ENCODE assay signal across 8 cellular contexts in the genomic region with DNA sequence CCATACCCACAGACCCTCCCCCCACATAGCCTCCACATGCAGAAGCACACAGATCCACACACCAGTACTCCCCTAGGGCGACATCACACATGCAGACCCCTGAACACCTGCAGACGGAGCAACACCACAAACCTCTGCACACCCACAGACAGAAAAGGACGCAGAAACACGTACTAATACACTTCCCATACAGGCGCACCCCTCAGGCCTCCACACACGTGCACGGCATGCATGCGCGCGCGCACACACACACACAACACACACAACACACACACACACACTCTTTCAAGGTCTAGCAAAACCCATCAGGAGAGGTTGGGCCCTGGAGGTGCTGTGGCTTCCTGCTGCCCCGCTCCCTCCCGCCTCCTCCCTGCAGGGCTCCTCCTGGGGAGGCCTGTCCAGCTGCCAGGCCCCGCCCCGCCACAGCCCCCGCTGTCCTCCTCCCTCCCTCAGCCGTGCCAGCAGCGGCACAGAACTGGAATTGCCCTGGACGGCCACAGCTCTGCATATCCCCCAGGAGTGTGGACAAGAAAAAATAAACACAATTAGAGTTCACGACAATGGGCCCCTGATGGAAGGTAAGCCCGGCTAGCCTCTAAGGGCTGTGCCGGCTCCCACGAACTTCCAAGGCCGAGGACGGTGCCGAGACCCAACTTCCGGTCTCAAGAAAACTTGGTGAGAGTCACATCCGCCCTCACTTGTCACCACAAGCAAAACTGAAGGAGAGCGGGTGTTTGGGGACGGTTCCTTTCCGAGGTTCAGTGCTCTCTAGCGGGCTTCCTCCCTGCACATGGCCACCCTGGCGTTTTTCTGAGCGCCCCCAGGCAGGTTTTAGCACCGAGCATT. TPM values are rescaled to one million over a fixed set of nuclear protein-coding genes. Genes with fewer than 3 reads are reported as not detected.
DNase-seq lines count a peak whose midpoint lies in the region; ATAC-seq, FAIRE-seq and TF ChIP-seq lines count a peak whose summit lies in the region.

No MANE protein-coding gene starts in this region.

- H3K4me1 ChIP-seq in A549 (peaks cover 52% of the 10 kb centered on the region), duodenal mucosa (ENCODE audit: control insufficient read depth in 1 of 2, insufficient read depth in 2 of 2, low read length in 2 of 2) (peaks cover 40 to 44% of the 10 kb centered on the region in 2 donors), lower lobe of right lung (peaks cover 61% of the 10 kb centered on the region)

- intact Hi-C loops in lower lobe of right lung (cut with DNase I) = loop anchor here (10.0 kb wide), 2 partner anchors 45 to 265 kb away; no protein-coding TSS in a partner anchor

- TF ChIP-seq POLR2A in A549 (IDR thresholded peaks at IDR 0.05; ENCODE audit: low read length) = peak; percentile 48
- peak; percentile 76 for TF ChIP-seq POLR2A in GM18526 (IDR thresholded peaks at IDR 0.05; ENCODE audit: extremely low read depth, insufficient read length)

- H3K27me3 ChIP-seq in duodenal mucosa (ENCODE audit: control insufficient read depth in 1 of 2, insufficient read depth in 2 of 2, low read length in 2 of 2) = no peaks in the 10 kb centered on the region
- no peaks in the 10 kb centered on the region for H3K27me3 ChIP-seq in lower lobe of right lung (ENCODE audit: low read depth)

- no peaks in the 10 kb centered on the region for H3K9me3 ChIP-seq in A549
- H3K9me3 ChIP-seq in duodenal mucosa (ENCODE audit: control insufficient read depth in 1 of 2, low read length in 2 of 2) = no peaks in the 10 kb centered on the region
- no peaks in the 10 kb centered on the region for H3K9me3 ChIP-seq in lower lobe of right lung

- H3K9ac ChIP-seq in duodenal mucosa (ENCODE audit: low read depth in 1 of 2, low read length in 2 of 2) = peak overlapping the region; percentile 79 to 91

- no peak for TF ChIP-seq EP300 in A549 (IDR thresholded peaks at IDR 0.05)

- ATAC-seq in A549 (peak; percentile 71 to 84), HG03045 (IDR thresholded peaks at IDR 0.05; ENCODE audit: unreplicated experiment) (peak; percentile 52), lower lobe of right lung (peak; percentile 87 to 89)

- H3K36me3 ChIP-seq in duodenal mucosa (ENCODE audit: control insufficient read depth in 1 of 2, insufficient read depth in 2 of 2, low read length in 2 of 2) (peaks cover 19 to 29% of the 10 kb centered on the region in 2 donors), lower lobe of right lung (peaks cover 26% of the 10 kb centered on the region)

- WGBS in A549 (ENCODE audit: missing lambda C conversion rate) = 2% methylated on average over 30 of the region's 35 CpGs

- POLR2A ChIA-PET in A549 (lab: Yijun Ruan, JAX) = interaction anchor here (0.6 to 2.1 kb wide), 7 partner anchors 12 to 409 kb away, joined by 3 to 6 read pairs (median 4); no protein-coding TSS in a partner anchor

- TF ChIP-seq RAD21 in A549 (conservative IDR thresholded peaks at IDR 0.05 in 1 of 2, IDR thresholded peaks at IDR 0.05 in 1 of 2) = peak; percentile 16 to 40; a peak in 3 of 5 replicates

- peak overlapping the region; percentile 96 for H3K4me2 ChIP-seq in A549

- TF ChIP-seq CTCF in A549 (IDR thresholded peaks at IDR 0.05) = no peak
- TF ChIP-seq CTCF in lower lobe of right lung (IDR thresholded peaks at IDR 0.05) = peak; percentile 7

- no peak for FAIRE-seq in A549 (lab: Jason Lieb, UNC)

- H3K4me3 ChIP-seq in A549 (peak overlapping the region; percentile 44), duodenal mucosa (ENCODE audit: low read depth in 1 of 2, low read length in 2 of 2) (peak overlapping the region; percentile 75 to 91), lower lobe of right lung (peak overlapping the region; percentile 95)

- peak; percentile 81 to 93 for DNase-seq in A549 (ENCODE audit: low read depth in 1 of 2, low spot score in 1 of 2)
- DNase-seq in NCI-H524 (lab: John Stamatoyannopoulos, UW) = peak; percentile 72 to 80
- peak; percentile 80 to 84 for DNase-seq in activated CD4-positive, alpha-beta T cell treated with anti-CD3 and anti-CD28 coated beads, Interleukin-2, amount 50 U/mL, for 48 hours
- DNase-seq in lower lobe of right lung = peak; percentile 94
- peak; percentile 55 to 69 (median 66) for DNase-seq in stimulated activated CD4-positive, alpha-beta T cell treated with anti-CD3 and anti-CD28 coated beads, TNF-alpha, amount 100 ng/mL, for 48 hours (ENCODE audit: low read depth in 3 of 3)

- H3K27ac ChIP-seq in A549 (peak overlapping the region; percentile 89 to 95), duodenal mucosa (ENCODE audit: low read depth, low read length) (peak overlapping the region; percentile 98), lower lobe of right lung (peak overlapping the region; percentile 100)

- CTCF ChIA-PET in A549 (lab: Yijun Ruan, JAX) = interaction anchor here (0.6 to 11.1 kb wide), 10 partner anchors 10 to 272 kb away, joined by 3 to 163 read pairs (median 6); no protein-coding TSS in a partner anchor

TF ChIP-seq in A549, 52 proteins besides CTCF, POLR2A, EP300 and RAD21 (continues in another document):
- no peak for TF ChIP-seq FOSB (CRISPR knock-in tag; IDR thresholded peaks at IDR 0.05)
- no peak for TF ChIP-seq ZSCAN20 (CRISPR knock-in tag; IDR thresholded peaks at IDR 0.05)
- TF ChIP-seq CHD4 (IDR thresholded peaks at IDR 0.05; ENCODE audit: borderline replicate concordance) = no peak
- no peak for TF ChIP-seq HDAC2 (IDR thresholded peaks at IDR 0.05)
- TF ChIP-seq MYC (IDR thresholded peaks at IDR 0.05; ENCODE audit: borderline replicate concordance, low read length) = peak; percentile 65; the same call in 1 of the 2 replicates
- TF ChIP-seq NPAS2 (CRISPR knock-in tag; IDR thresholded peaks at IDR 0.05; ENCODE audit: borderline replicate concordance) = no peak; the same call in 1 of the 2 replicates
- TF ChIP-seq, protein P1, sequence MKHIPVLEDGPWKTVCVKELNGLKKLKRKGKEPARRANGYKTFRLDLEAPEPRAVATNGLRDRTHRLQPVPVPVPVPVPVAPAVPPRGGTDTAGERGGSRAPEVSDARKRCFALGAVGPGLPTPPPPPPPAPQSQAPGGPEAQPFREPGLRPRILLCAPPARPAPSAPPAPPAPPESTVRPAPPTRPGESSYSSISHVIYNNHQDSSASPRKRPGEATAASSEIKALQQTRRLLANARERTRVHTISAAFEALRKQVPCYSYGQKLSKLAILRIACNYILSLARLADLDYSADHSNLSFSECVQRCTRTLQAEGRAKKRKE (CRISPR knock-in tag; IDR thresholded peaks at IDR 0.05; ENCODE audit: low read depth) = no peak
- TF ChIP-seq, protein P2, sequence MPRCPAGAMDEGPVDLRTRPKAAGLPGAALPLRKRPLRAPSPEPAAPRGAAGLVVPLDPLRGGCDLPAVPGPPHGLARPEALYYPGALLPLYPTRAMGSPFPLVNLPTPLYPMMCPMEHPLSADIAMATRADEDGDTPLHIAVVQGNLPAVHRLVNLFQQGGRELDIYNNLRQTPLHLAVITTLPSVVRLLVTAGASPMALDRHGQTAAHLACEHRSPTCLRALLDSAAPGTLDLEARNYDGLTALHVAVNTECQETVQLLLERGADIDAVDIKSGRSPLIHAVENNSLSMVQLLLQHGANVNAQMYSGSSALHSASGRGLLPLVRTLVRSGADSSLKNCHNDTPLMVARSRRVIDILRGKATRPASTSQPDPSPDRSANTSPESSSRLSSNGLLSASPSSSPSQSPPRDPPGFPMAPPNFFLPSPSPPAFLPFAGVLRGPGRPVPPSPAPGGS (IDR thresholded peaks at IDR 0.05) = 0 out of 3 replicates have a peak, but pooled peaks have one; percentile 59
- TF ChIP-seq TFCP2L1 (CRISPR knock-in tag; IDR thresholded peaks at IDR 0.05) = no peak
- no peak for TF ChIP-seq TP53 (CRISPR knock-in tag; IDR thresholded peaks at IDR 0.05)
- TF ChIP-seq MAZ (IDR thresholded peaks at IDR 0.05; ENCODE audit: borderline replicate concordance, low read depth, low read length) = no peak
- TF ChIP-seq JUNB (IDR thresholded peaks at IDR 0.05) = no peak
- TF ChIP-seq, protein P3, sequence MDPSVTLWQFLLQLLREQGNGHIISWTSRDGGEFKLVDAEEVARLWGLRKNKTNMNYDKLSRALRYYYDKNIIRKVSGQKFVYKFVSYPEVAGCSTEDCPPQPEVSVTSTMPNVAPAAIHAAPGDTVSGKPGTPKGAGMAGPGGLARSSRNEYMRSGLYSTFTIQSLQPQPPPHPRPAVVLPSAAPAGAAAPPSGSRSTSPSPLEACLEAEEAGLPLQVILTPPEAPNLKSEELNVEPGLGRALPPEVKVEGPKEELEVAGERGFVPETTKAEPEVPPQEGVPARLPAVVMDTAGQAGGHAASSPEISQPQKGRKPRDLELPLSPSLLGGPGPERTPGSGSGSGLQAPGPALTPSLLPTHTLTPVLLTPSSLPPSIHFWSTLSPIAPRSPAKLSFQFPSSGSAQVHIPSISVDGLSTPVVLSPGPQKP (IDR thresholded peaks at IDR 0.05; ENCODE audit: low read depth, low read length) = no peak
- TF ChIP-seq, protein P4, sequence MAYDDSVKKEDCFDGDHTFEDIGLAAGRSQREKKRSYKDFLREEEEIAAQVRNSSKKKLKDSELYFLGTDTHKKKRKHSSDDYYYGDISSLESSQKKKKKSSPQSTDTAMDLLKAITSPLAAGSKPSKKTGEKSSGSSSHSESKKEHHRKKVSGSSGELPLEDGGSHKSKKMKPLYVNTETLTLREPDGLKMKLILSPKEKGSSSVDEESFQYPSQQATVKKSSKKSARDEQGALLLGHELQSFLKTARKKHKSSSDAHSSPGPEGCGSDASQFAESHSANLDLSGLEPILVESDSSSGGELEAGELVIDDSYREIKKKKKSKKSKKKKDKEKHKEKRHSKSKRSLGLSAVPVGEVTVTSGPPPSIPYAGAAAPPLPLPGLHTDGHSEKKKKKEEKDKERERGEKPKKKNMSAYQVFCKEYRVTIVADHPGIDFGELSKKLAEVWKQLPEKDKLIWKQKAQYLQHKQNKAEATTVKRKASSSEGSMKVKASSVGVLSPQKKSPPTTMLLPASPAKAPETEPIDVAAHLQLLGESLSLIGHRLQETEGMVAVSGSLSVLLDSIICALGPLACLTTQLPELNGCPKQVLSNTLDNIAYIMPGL (CRISPR knock-in tag; IDR thresholded peaks at IDR 0.05; ENCODE audit: borderline replicate concordance) = no peak
- TF ChIP-seq, protein P5, sequence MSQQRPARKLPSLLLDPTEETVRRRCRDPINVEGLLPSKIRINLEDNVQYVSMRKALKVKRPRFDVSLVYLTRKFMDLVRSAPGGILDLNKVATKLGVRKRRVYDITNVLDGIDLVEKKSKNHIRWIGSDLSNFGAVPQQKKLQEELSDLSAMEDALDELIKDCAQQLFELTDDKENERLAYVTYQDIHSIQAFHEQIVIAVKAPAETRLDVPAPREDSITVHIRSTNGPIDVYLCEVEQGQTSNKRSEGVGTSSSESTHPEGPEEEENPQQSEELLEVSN (IDR thresholded peaks at IDR 0.05; ENCODE audit: borderline replicate concordance, low read depth) = peak; percentile 84

RNA-seq across cellular contexts. Expression of a gene that starts 6.8 kb away (rescaled TPM):
- 10.5 and 14.9 TPM in 2 replicates for polyA plus RNA-seq in A549 (2011; rRNA removed)
- 8.8 and 14.8 TPM in 2 replicates for polyA plus RNA-seq in A549 (2012; cell fraction: cytosol; rRNA removed)
- 9.8 and 17.6 TPM in 2 replicates for polyA plus RNA-seq in A549 (2012; cell fraction: nucleus; rRNA removed)
- 14.5 to 18.2 TPM (median 17.3 TPM) in 3 replicates for polyA plus RNA-seq in A549 (2017; fragmentation: RNase III; extraction: RNeasy Plus Mini Kit Qiagen cat#74134 plus additional on column Dnase treatment)
- 3.3 and 4.0 TPM in 2 replicates for polyA minus RNA-seq in A549 (2011; rRNA and poly(A)+ RNA removed)
- total RNA-seq in lower lobe of right lung = 136 TPM

Comparison
In these comparisons a context has a peak if more than half of its experiments do, and no peak if none do; other contexts are left out.
1. Peak in every context shown above with its lines: DNase-seq, ATAC-seq, H3K4me3 ChIP-seq and H3K27ac ChIP-seq.
2. H3K4me3 ChIP-seq: peak in every context shown above with its lines; median percentile 95 in lower lobe of right lung; 83 in duodenal mucosa; 44 in A549.